In genomic region chr2:128456281-128456680, GRCh38 we compare ENCODE assay signal across 22 cellular contexts.
DNase-seq lines count a peak whose midpoint lies in the region; ATAC-seq, FAIRE-seq and TF ChIP-seq lines count a peak whose summit lies in the region.
"Had no signal": no experiment of that assay in that cellular context is flagged by ENCODE, and none has a peak within 500 bp of the region (broad histone marks: within the 10 kb centered on the region; RNA-seq: fewer than 3 reads in every experiment).

No MANE protein-coding gene starts in this region.

- no peak overlapping the region for H3K4me3 Mint-ChIP-seq in osteocyte (ENCODE audit: unreplicated experiment)
- H3K4me3 Mint-ChIP-seq: CD14-positive monocyte, GM23338, IgD-negative memory B cell had no signal

- H3K9me3 ChIP-seq in HepG2 (ENCODE audit: low read length), result no peaks in the 10 kb centered on the region

- TF ChIP-seq EP300 in HepG2 (IDR thresholded peaks at IDR 0.05; ENCODE audit: low read depth in 2 of 2, low read length in 2 of 2), result no peak
- TF ChIP-seq EP300 in HepG2 (CRISPR knock-in tag; IDR thresholded peaks at IDR 0.05; ENCODE audit: borderline replicate concordance), result no peak

- TF ChIP-seq CTCF in osteocyte (IDR thresholded peaks at IDR 0.05) (no peak), HepG2 (CRISPR knock-in tag; IDR thresholded peaks at IDR 0.05) (no peak)

- TF ChIP-seq RAD21 in HepG2 (CRISPR knock-in tag; IDR thresholded peaks at IDR 0.05), result no peak

- H3K9ac ChIP-seq in HepG2 (ENCODE audit: insufficient read depth, low read depth, low read length), result no peak overlapping the region

- FAIRE-seq in HepG2 (lab: Jason Lieb, UNC), result no peak
- FAIRE-seq: A204.1, D721Med had no signal

- POLR2A ChIA-PET in HepG2 (lab: Yijun Ruan, JAX), result no interaction called here

- WGBS in HepG2 (ENCODE audit: low lambda C conversion rate), result 43% methylated on average over 5 of the region's 5 CpGs

- H3K4me3 ChIP-seq in HepG2 (replicated peaks in 1 of 3; ENCODE audit: insufficient read depth in 1 of 3, low read depth in 2 of 3, low read length in 3 of 3), result no peak overlapping the region
- H3K4me3 ChIP-seq: GM23338, PC-9 had no signal

- no peak for TF ChIP-seq POLR2A in HepG2 (IDR thresholded peaks at IDR 0.05; ENCODE audit: insufficient read depth in 1 of 2, low read depth in 2 of 2, low read length in 2 of 2)

- peaks cover 0 to 10% of the 10 kb centered on the region in 2 experiments; a peak in 2 of 5 replicates for H3K27me3 ChIP-seq in HepG2 (ENCODE audit: control insufficient read depth in 1 of 2, insufficient read depth in 2 of 2, low read length in 2 of 2)

- in situ Hi-C loops in HepG2 (cut with HindIII; ENCODE audit: extremely low pct_ligation_motif_present, low pct_unique_long_range_greater_than_20kb), result no loop called here

- no peak overlapping the region for H2AFZ ChIP-seq in HepG2 (ENCODE audit: low read length)
- H2AFZ ChIP-seq: GM23338, PC-9 had no signal

- H3K4me1 ChIP-seq in HepG2 (ENCODE audit: insufficient read depth, low read length), result no peaks in the 10 kb centered on the region

- H3K36me3 ChIP-seq in HepG2 (replicated peaks in 1 of 2; ENCODE audit: control insufficient read depth in 1 of 2, insufficient read depth in 2 of 2, low read length in 2 of 2), result no peaks in the 10 kb centered on the region

- no TSS peak for BruUV-seq in HepG2 (replicated peaks; lab: Mats Ljungman, UMichigan)

- no peaks in the 10 kb centered on the region for H4K20me1 ChIP-seq in HepG2 (ENCODE audit: insufficient read depth, low read length)

- no peak overlapping the region for H3K27ac Mint-ChIP-seq in osteocyte (ENCODE audit: unreplicated experiment)
- H3K27ac Mint-ChIP-seq: GM23338, IgD-negative memory B cell had no signal

- H3K27me3 Mint-ChIP-seq in osteocyte (ENCODE audit: unreplicated experiment), result peaks cover 9% of the 10 kb centered on the region

- H3K79me2 ChIP-seq in HepG2 (ENCODE audit: insufficient read depth, low read length), result no peaks in the 10 kb centered on the region

- CTCF ChIA-PET in HepG2 (lab: Yijun Ruan, JAX; ENCODE audit: low intra/inter-chr PET ratio, low total read pairs), result no interaction called here

- no peak overlapping the region for H3K4me2 ChIP-seq in HepG2 (ENCODE audit: low read depth, low read length)
- H3K4me2 ChIP-seq: GM23338, PC-9 had no signal

- ATAC-seq in HepG2, result no peak
- ATAC-seq: GM23338 had no signal

- peak; percentile 46 for DNase-seq in activated effector memory CD4-positive, alpha-beta T cell treated with anti-CD3 and anti-CD28 coated beads, Interleukin-2, amount 50 U/mL, for 16 hours
- no peak for DNase-seq in activated effector memory CD4-positive, alpha-beta T cell treated with Interleukin-2 at 50 U/mL for 16 hours
- DNase-seq in ecto neural progenitor cell (ENCODE audit: low spot score), result peak; percentile 34
- DNase-seq in osteocyte (ENCODE audit: extremely low spot score, unreplicated experiment), result peak; percentile 53
- DNase-seq in ureter (ENCODE audit: low spot score), result peak; percentile 23
- DNase-seq in HepG2 (ENCODE audit: low spot score), result no peak
- no peak for DNase-seq in T-helper 1 cell
- DNase-seq: DMS53, GF-D8, NCI-H1105, NCI-H2029 treated with DMSO at 0.1 percent for 48 hours, NCI-H226, NCI-H510A treated with DMSO at 0.1 percent for 48 hours, NCI-H748 treated with DMSO at 0.1 percent for 48 hours, PC-9, RPMI8226, SHP77 had no signal

- peaks cover under 1% of the 10 kb centered on the region for H3K9me3 Mint-ChIP-seq in osteocyte (ENCODE audit: unreplicated experiment)

- peaks cover 23% of the 10 kb centered on the region for H3K4me1 Mint-ChIP-seq in osteocyte (ENCODE audit: unreplicated experiment)
- H3K4me1 Mint-ChIP-seq: GM23338, IgD-negative memory B cell had no signal

- no peak overlapping the region for H3K27ac ChIP-seq in HepG2 (ENCODE audit: extremely low read length, insufficient read depth, low read length)
- H3K27ac ChIP-seq: PC-9 had no signal

- intact Hi-C loops in HepG2 (cut with micrococcal nuclease; ENCODE audit: unreplicated experiment), result no loop called here

- H3K36me3 Mint-ChIP-seq in osteocyte (ENCODE audit: unreplicated experiment), result no peaks in the 10 kb centered on the region
- H3K36me3 Mint-ChIP-seq: CD14-positive monocyte had no signal

TF ChIP-seq in HepG2, 621 proteins besides CTCF, POLR2A, EP300 and RAD21 (continues in another document):
- TF ChIP-seq ZBTB8A (CRISPR knock-in tag; IDR thresholded peaks at IDR 0.05; ENCODE audit: borderline replicate concordance, low read depth) (no peak), ZNF318 (CRISPR knock-in tag; IDR thresholded peaks at IDR 0.05) (no peak), ZNF770 (CRISPR knock-in tag; IDR thresholded peaks at IDR 0.05) (no peak), MBD4 (IDR thresholded peaks at IDR 0.05; ENCODE audit: borderline replicate concordance, low read length) (no peak), PHB2 (IDR thresholded peaks at IDR 0.05; ENCODE audit: partially characterized antibody) (no peak), BCL6 (CRISPR knock-in tag; IDR thresholded peaks at IDR 0.05) (no peak)

Comparison
In these comparisons a context has a peak if more than half of its experiments do, and no peak if none do; other contexts are left out.
1. DNase-seq: peak in activated effector memory CD4-positive, alpha-beta T cell treated with anti-CD3 and anti-CD28 coated beads, Interleukin-2, amount 50 U/mL, for 16 hours (single experiment), ecto neural progenitor cell (single experiment), osteocyte (single experiment) and ureter (single experiment); none in activated effector memory CD4-positive, alpha-beta T cell treated with Interleukin-2 at 50 U/mL for 16 hours (single experiment), HepG2 (single experiment) and T-helper 1 cell (0 of 5).